ENCODE assay signal across 25 cellular contexts in the genomic region with DNA sequence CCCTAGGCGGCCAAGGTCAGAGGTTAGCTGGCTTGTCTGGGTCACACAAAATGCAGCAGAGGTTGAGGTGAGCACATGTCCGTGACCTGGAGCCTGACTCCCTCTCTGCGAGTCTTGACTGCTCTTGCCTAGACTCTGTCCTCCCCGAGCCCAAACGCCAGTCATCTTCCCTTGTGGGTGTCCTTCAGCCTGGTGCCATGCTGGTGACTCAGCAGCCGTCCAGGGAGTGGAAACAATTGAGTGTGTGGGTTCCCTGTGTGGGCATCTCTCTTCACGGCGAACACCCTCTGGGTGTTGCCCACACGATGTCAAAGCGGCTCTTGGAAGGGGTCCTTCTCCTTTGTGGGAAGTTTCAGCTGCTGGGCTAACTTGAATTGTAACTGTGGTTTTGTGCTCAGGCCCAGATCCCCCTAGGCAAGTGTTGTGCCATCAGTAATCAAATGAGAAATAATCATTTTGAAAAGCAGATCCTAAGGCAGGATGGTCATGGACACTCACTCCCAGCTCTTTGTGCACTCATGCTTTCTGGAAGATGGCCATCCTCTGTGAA. TPM values are rescaled to one million over a fixed set of nuclear protein-coding genes. Genes with fewer than 3 reads are reported as not detected.
DNase-seq lines count a peak whose midpoint lies in the region; ATAC-seq and TF ChIP-seq lines count a peak whose summit lies in the region.
"Had no signal": no experiment of that assay in that cellular context is flagged by ENCODE, and none has a peak within 500 bp of the region (broad histone marks: within the 10 kb centered on the region; RNA-seq: fewer than 3 reads in every experiment).

No MANE protein-coding gene starts in this region.

- no peaks in the 10 kb centered on the region for H3K4me1 ChIP-seq in GM23338 (ENCODE audit: insufficient read depth)
- H3K4me1 ChIP-seq in suprapubic skin = no peaks in the 10 kb centered on the region

- no peak overlapping the region for H2AFZ ChIP-seq in GM23338

- H3K4me3 Mint-ChIP-seq in GM23338 = no peak overlapping the region
- H3K4me3 Mint-ChIP-seq: HFFc6; natural killer cell treated with Interleukin-12 subunit alpha and Interleukin-12 subunit beta and Interleukin-15 and Interleukin-18, amount 100 ng/mL, for 72 hours; T-helper 17 cell had no signal

- H3K4me3 ChIP-seq in GM23338 (no peak overlapping the region), suprapubic skin (no peak overlapping the region)
- H3K4me3 ChIP-seq: dorsolateral prefrontal cortex, pancreas, smooth muscle cell had no signal

- H3K79me2 ChIP-seq in GM23338 (replicated peaks; ENCODE audit: insufficient read depth) = no peaks in the 10 kb centered on the region

- peaks cover 80% of the 10 kb centered on the region for H3K36me3 Mint-ChIP-seq in GM23338 (ENCODE audit: low read depth)

- no peaks in the 10 kb centered on the region; the same call in 2 of the 3 replicates for H3K4me1 Mint-ChIP-seq in GM23338

- peaks cover 4% of the 10 kb centered on the region; the same call in 2 of the 3 replicates for H3K9me3 Mint-ChIP-seq in GM23338
- H3K9me3 Mint-ChIP-seq: natural killer cell treated with Interleukin-12 subunit alpha and Interleukin-12 subunit beta and Interleukin-15 and Interleukin-18, amount 100 ng/mL, for 72 hours had no signal

- TF ChIP-seq POLR2A in suprapubic skin (IDR thresholded peaks at IDR 0.05) = no peak

- no peaks in the 10 kb centered on the region for H3K9me2 ChIP-seq in GM23338 (ENCODE audit: insufficient read depth)

- no peak for TF ChIP-seq CTCF in GM23338 (conservative IDR thresholded peaks at IDR 0.05; ENCODE audit: low read depth in 2 of 2)
- no peak for TF ChIP-seq CTCF in suprapubic skin (IDR thresholded peaks at IDR 0.05)

- TF ChIP-seq EP300 in suprapubic skin (IDR thresholded peaks at IDR 0.05) = no peak

- DNase-seq in CD1c-positive myeloid dendritic cell (ENCODE audit: extremely low spot score) (peak; percentile 66), GM23338 (ENCODE audit: low spot score) (no peak), astrocyte of the hippocampus (ENCODE audit: low read depth, low spot score) (peak; percentile 54), myocyte (ENCODE audit: low read depth) (peak; percentile 88), middle frontal gyrus (ENCODE audit: extremely low spot score, low spot score) (no peak), suprapubic skin (ENCODE audit: low spot score in 2 of 2) (no peak), NCI-H526 (lab: John Stamatoyannopoulos, UW) (no peak)
- DNase-seq: ACHN; activated naive CD4-positive, alpha-beta T cell treated with anti-CD3 and anti-CD28 coated beads, Interleukin-2, amount 50 U/mL, for 16 hours; BE2C; central memory CD4-positive, alpha-beta T cell; COR-L47; DMS79 treated with DMSO at 0.1 percent for 48 hours; HFFc6; midbrain; NCI-H446; stimulated activated CD4-positive, alpha-beta T cell treated with anti-CD3 and anti-CD28 coated beads, Interleukin-1b, Interleukin-23, amount 100 ng/mL, for 48 hours; T-helper 17 cell; trophoblast cell had no signal

- no peak for ATAC-seq in GM23338
- no peak for ATAC-seq in HG03521 (IDR thresholded peaks at IDR 0.05; ENCODE audit: unreplicated experiment)
- ATAC-seq: natural killer cell treated with Interleukin-12 subunit alpha and Interleukin-12 subunit beta and Interleukin-15 and Interleukin-18, amount 100 ng/mL, for 72 hours; pancreas; SK-N-SH treated with all-trans-retinoic acid at 6 μM for 48 hours; T-helper 17 cell had no signal

- H3K36me3 ChIP-seq in GM23338 (ENCODE audit: insufficient read depth) (peaks cover 16% of the 10 kb centered on the region), suprapubic skin (peaks cover 94% of the 10 kb centered on the region)

- 0 out of 2 replicates have a peak, but pooled peaks cover 4% of the 10 kb centered on the region for H3F3A ChIP-seq in GM23338 (replicated peaks; ENCODE audit: low read depth)

- H3K27ac ChIP-seq in GM23338 (ENCODE audit: low read depth) = no peak overlapping the region
- H3K27ac ChIP-seq in suprapubic skin = no peak overlapping the region
- H3K27ac ChIP-seq: dorsolateral prefrontal cortex, pancreas had no signal

- H3K4me2 ChIP-seq in GM23338 = no peak overlapping the region
- H3K4me2 ChIP-seq: smooth muscle cell had no signal

- no peaks in the 10 kb centered on the region for H3K27me3 ChIP-seq in GM23338 (ENCODE audit: insufficient read depth)
- H3K27me3 ChIP-seq in suprapubic skin = no peaks in the 10 kb centered on the region
- H3K27me3 ChIP-seq: BE2C, dorsolateral prefrontal cortex, pancreas had no signal

- no peaks in the 10 kb centered on the region for H3K9me3 ChIP-seq in suprapubic skin
- H3K9me3 ChIP-seq: BE2C, pancreas had no signal

- H4K20me1 ChIP-seq in GM23338 (replicated peaks; ENCODE audit: insufficient read depth) = peaks cover 12% of the 10 kb centered on the region

- peak overlapping the region; percentile 53; the same call in 1 of the 2 replicates for H3K27ac Mint-ChIP-seq in GM23338
- H3K27ac Mint-ChIP-seq: HFFc6, T-helper 17 cell had no signal

- 60% methylated on average over 6 of the region's 10 CpGs for WGBS in suprapubic skin

- peaks cover 14% of the 10 kb centered on the region for H3K27me3 Mint-ChIP-seq in GM23338 (ENCODE audit: insufficient read depth, low read depth, poor library complexity)
- H3K27me3 Mint-ChIP-seq: natural killer cell treated with Interleukin-12 subunit alpha and Interleukin-12 subunit beta and Interleukin-15 and Interleukin-18, amount 100 ng/mL, for 72 hours; T-helper 17 cell had no signal

TF ChIP-seq in GM23338, 12 proteins besides CTCF, POLR2A, EP300 and RAD21 (continues in another document):
- TF ChIP-seq ETS1 (IDR thresholded peaks at IDR 0.05) (no peak), POLR2AphosphoS5 (IDR thresholded peaks at IDR 0.05; ENCODE audit: low read depth) (no peak), EZH2 (IDR thresholded peaks at IDR 0.05; ENCODE audit: low read depth, unreplicated experiment) (no peak), EZH2phosphoT487 (IDR thresholded peaks at IDR 0.05; ENCODE audit: unreplicated experiment) (no peak), ZNF331 (CRISPR knock-in tag; IDR thresholded peaks at IDR 0.05; ENCODE audit: low read depth) (no peak)
- TF ChIP-seq, protein P1, sequence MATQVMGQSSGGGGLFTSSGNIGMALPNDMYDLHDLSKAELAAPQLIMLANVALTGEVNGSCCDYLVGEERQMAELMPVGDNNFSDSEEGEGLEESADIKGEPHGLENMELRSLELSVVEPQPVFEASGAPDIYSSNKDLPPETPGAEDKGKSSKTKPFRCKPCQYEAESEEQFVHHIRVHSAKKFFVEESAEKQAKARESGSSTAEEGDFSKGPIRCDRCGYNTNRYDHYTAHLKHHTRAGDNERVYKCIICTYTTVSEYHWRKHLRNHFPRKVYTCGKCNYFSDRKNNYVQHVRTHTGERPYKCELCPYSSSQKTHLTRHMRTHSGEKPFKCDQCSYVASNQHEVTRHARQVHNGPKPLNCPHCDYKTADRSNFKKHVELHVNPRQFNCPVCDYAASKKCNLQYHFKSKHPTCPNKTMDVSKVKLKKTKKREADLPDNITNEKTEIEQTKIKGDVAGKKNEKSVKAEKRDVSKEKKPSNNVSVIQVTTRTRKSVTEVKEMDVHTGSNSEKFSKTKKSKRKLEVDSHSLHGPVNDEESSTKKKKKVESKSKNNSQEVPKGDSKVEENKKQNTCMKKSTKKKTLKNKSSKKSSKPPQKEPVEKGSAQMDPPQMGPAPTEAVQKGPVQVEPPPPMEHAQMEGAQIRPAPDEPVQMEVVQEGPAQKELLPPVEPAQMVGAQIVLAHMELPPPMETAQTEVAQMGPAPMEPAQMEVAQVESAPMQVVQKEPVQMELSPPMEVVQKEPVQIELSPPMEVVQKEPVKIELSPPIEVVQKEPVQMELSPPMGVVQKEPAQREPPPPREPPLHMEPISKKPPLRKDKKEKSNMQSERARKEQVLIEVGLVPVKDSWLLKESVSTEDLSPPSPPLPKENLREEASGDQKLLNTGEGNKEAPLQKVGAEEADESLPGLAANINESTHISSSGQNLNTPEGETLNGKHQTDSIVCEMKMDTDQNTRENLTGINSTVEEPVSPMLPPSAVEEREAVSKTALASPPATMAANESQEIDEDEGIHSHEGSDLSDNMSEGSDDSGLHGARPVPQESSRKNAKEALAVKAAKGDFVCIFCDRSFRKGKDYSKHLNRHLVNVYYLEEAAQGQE (IDR thresholded peaks at IDR 0.05; ENCODE audit: unreplicated experiment) = no peak

RNA-seq across cellular contexts. Expression of gene MSANTD1, which starts 17.5 kb away (rescaled TPM):
- 1.0 and 1.2 TPM in 2 replicates for total RNA-seq in GM23338 (2014; rRNA removed; shearing (Covaris generic))
- polyA plus RNA-seq in GM23338 (2016; fragmentation: Nextera tagmentation; extraction: Ambion mirVana) = 0.29 and 0.31 TPM in 2 replicates
- total RNA-seq in myocyte = 0.48 and 0.57 TPM in 2 replicates
- polyA plus RNA-seq in myocyte (2012) = 0.32 TPM
- total RNA-seq in suprapubic skin = under 1 TPM in 2 of 4 donors, not detected in 2; 0.36 to 0.72 TPM

Comparison
In these comparisons a context has a peak if more than half of its experiments do, and no peak if none do; other contexts are left out.
1. DNase-seq: peak in CD1c-positive myeloid dendritic cell (single experiment), astrocyte of the hippocampus (single experiment) and myocyte (single experiment); none in GM23338 (single experiment), middle frontal gyrus (single experiment), suprapubic skin (0 of 2) and NCI-H526 (0 of 2).